In the genomic region with DNA sequence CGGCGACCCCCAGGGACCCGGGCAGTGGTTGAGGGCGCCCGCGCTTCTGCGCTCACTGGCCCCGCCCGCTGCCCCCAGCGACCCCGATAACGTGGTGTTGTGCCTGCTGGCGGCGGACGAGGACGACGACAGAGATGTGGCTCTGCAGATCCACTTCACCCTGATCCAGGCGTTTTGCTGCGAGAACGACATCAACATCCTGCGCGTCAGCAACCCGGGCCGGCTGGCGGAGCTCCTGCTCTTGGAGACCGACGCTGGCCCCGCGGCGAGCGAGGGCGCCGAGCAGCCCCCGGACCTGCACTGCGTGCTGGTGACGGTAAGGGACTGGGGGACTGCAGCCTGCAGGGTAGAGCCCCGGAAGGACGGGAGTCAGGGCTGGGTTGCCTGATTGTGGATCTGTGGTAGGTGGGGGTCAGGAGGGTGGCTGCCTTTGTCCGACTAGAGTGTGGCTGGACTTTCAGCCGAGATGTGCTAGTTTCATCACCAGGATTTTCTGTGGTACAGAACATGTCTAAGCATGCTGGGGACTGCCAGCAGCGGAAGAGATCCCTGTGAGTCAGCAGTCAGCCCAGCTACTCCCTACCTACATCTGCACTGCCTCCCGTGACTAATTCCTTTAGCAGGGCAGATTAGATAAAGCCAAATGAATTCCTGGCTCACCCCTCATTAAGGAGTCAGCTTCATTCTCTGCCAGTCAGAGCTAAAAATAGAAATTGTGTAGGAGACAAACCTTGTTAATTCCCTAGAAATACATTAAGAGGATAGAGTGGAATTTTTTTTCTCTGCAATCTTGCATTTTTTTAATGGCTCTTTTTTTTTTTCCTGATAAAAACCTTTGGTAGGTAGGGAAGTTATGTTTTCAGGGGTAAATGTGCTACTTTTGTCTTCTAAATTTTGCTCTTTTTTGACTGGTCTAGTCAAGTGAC, we compare ENCODE assay signal across 1 cellular context.
A peak's percentile ranks its signal among the peaks of the same experiment; 100 is the strongest.
TF ChIP-seq lines count a peak whose summit lies in the region.

No MANE protein-coding gene starts in this region.

TF ChIP-seq in HEK293, 187 proteins besides CTCF, POLR2A, EP300 and RAD21 (continued from another document):
- TF ChIP-seq, protein P1, sequence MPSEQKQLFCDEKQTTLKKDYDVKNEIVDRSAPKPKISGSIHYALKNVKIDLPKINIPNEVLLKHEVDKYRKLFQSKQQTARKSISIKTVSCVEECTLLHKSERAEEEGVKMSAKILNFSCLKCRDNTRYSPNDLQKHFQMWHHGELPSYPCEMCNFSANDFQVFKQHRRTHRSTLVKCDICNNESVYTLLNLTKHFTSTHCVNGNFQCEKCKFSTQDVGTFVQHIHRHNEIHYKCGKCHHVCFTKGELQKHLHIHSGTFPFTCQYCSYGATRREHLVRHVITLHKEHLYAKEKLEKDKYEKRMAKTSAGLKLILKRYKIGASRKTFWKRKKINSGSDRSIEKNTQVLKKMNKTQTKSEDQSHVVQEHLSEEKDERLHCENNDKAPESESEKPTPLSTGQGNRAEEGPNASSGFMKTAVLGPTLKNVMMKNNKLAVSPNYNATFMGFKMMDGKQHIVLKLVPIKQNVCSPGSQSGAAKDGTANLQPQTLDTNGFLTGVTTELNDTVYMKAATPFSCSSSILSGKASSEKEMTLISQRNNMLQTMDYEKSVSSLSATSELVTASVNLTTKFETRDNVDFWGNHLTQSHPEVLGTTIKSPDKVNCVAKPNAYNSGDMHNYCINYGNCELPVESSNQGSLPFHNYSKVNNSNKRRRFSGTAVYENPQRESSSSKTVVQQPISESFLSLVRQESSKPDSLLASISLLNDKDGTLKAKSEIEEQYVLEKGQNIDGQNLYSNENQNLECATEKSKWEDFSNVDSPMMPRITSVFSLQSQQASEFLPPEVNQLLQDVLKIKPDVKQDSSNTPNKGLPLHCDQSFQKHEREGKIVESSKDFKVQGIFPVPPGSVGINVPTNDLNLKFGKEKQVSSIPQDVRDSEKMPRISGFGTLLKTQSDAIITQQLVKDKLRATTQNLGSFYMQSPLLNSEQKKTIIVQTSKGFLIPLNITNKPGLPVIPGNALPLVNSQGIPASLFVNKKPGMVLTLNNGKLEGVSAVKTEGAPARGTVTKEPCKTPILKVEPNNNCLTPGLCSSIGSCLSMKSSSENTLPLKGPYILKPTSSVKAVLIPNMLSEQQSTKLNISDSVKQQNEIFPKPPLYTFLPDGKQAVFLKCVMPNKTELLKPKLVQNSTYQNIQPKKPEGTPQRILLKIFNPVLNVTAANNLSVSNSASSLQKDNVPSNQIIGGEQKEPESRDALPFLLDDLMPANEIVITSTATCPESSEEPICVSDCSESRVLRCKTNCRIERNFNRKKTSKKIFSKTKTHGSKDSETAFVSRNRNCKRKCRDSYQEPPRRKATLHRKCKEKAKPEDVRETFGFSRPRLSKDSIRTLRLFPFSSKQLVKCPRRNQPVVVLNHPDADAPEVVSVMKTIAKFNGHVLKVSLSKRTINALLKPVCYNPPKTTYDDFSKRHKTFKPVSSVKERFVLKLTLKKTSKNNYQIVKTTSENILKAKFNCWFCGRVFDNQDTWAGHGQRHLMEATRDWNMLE (tag by site-specific recombination; conservative IDR thresholded peaks at IDR 0.05; ENCODE audit: low read depth): peak; percentile 34; the same call in 1 of the 2 replicates
- TF ChIP-seq KLF7 (tag by site-specific recombination; IDR thresholded peaks at IDR 0.05; ENCODE audit: borderline replicate concordance): peak; percentile 48; the same call in 1 of the 2 replicates
- no peak for TF ChIP-seq ZNF211 (tag by site-specific recombination; IDR thresholded peaks at IDR 0.05; ENCODE audit: low read depth)
- TF ChIP-seq ZNF510 (tag by site-specific recombination; IDR thresholded peaks at IDR 0.05; ENCODE audit: insufficient replicate concordance): no peak
- peak; percentile 96 for TF ChIP-seq ZNF629 (tag by site-specific recombination; IDR thresholded peaks at IDR 0.05)
TF ChIP-seq in HEK293: peak in this region for 89.
